In the genomic region with DNA sequence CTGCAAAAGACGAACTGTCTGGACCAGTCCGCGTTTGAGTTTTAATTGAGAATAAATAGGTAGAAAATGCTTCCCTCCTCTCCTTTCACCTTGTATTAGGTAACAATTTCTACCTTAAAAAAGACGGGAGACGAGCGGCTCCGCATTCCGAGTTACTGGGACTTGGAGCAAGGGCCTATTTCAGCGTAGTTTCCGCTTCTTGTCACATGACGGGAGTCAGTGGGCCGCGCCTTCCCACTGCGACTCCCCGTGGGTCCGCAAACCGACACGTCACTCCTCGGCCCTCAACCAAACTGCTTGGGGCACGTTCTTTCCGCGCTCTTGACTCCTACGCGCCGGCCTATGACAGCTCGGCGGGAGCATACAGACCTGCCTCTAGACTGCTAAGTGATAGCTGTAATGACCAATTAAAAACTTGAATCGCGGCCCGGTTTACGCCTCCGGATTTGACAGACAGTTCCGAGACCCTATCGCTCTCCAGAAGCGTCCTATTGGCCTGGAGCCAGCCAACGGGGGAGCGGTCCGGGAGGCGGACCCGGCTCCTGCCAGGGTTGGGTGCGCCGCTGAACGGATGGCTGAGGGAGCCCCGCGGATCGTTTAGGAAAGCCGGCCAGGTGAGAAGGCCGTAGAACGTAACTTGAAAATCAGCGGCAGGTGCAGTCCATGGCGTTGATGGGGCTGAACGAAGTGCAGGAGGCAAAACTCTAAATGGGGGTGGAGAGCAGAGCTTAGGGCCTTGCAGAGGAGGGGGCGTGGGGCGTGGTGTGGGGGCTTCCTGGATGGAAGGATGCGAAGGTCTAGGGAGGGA, we compare ENCODE assay signal across 1 cellular context.
TF ChIP-seq lines count a peak whose summit lies in the region.

A gene (plus strand): TSS at position 548 of the 808 bp plus-strand sequence. CDS start 3,064 bp downstream, outside the sequence.

TF ChIP-seq in K562, 482 proteins besides CTCF, POLR2A, EP300 and RAD21 (continued from another document and continues in another):
- TF ChIP-seq, protein P1, sequence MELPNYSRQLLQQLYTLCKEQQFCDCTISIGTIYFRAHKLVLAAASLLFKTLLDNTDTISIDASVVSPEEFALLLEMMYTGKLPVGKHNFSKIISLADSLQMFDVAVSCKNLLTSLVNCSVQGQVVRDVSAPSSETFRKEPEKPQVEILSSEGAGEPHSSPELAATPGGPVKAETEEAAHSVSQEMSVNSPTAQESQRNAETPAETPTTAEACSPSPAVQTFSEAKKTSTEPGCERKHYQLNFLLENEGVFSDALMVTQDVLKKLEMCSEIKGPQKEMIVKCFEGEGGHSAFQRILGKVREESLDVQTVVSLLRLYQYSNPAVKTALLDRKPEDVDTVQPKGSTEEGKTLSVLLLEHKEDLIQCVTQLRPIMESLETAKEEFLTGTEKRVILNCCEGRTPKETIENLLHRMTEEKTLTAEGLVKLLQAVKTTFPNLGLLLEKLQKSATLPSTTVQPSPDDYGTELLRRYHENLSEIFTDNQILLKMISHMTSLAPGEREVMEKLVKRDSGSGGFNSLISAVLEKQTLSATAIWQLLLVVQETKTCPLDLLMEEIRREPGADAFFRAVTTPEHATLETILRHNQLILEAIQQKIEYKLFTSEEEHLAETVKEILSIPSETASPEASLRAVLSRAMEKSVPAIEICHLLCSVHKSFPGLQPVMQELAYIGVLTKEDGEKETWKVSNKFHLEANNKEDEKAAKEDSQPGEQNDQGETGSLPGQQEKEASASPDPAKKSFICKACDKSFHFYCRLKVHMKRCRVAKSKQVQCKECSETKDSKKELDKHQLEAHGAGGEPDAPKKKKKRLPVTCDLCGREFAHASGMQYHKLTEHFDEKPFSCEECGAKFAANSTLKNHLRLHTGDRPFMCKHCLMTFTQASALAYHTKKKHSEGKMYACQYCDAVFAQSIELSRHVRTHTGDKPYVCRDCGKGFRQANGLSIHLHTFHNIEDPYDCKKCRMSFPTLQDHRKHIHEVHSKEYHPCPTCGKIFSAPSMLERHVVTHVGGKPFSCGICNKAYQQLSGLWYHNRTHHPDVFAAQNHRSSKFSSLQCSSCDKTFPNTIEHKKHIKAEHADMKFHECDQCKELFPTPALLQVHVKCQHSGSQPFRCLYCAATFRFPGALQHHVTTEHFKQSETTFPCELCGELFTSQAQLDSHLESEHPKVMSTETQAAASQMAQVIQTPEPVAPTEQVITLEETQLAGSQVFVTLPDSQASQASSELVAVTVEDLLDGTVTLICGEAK (IDR thresholded peaks at IDR 0.05), result peak; percentile 70
- TF ChIP-seq, protein P1 (CRISPR knock-in tag; IDR thresholded peaks at IDR 0.05), result no peak
- TF ChIP-seq, protein P2, sequence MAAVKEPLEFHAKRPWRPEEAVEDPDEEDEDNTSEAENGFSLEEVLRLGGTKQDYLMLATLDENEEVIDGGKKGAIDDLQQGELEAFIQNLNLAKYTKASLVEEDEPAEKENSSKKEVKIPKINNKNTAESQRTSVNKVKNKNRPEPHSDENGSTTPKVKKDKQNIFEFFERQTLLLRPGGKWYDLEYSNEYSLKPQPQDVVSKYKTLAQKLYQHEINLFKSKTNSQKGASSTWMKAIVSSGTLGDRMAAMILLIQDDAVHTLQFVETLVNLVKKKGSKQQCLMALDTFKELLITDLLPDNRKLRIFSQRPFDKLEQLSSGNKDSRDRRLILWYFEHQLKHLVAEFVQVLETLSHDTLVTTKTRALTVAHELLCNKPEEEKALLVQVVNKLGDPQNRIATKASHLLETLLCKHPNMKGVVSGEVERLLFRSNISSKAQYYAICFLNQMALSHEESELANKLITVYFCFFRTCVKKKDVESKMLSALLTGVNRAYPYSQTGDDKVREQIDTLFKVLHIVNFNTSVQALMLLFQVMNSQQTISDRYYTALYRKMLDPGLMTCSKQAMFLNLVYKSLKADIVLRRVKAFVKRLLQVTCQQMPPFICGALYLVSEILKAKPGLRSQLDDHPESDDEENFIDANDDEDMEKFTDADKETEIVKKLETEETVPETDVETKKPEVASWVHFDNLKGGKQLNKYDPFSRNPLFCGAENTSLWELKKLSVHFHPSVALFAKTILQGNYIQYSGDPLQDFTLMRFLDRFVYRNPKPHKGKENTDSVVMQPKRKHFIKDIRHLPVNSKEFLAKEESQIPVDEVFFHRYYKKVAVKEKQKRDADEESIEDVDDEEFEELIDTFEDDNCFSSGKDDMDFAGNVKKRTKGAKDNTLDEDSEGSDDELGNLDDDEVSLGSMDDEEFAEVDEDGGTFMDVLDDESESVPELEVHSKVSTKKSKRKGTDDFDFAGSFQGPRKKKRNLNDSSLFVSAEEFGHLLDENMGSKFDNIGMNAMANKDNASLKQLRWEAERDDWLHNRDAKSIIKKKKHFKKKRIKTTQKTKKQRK (IDR thresholded peaks at IDR 0.05; ENCODE audit: borderline replicate concordance, low read depth, low read length), result peak; percentile 98
- TF ChIP-seq HNRNPUL1 (IDR thresholded peaks at IDR 0.05; ENCODE audit: low read length), result no peak
- peak; percentile 30; the same call in 1 of the 2 replicates for TF ChIP-seq CTBP1 (IDR thresholded peaks at IDR 0.05; ENCODE audit: borderline replicate concordance)
- no peak for TF ChIP-seq ZNF764 (CRISPR knock-in tag; IDR thresholded peaks at IDR 0.05; ENCODE audit: low read depth)
- TF ChIP-seq HIVEP1 (CRISPR knock-in tag; IDR thresholded peaks at IDR 0.05), result no peak
- TF ChIP-seq, protein P3, sequence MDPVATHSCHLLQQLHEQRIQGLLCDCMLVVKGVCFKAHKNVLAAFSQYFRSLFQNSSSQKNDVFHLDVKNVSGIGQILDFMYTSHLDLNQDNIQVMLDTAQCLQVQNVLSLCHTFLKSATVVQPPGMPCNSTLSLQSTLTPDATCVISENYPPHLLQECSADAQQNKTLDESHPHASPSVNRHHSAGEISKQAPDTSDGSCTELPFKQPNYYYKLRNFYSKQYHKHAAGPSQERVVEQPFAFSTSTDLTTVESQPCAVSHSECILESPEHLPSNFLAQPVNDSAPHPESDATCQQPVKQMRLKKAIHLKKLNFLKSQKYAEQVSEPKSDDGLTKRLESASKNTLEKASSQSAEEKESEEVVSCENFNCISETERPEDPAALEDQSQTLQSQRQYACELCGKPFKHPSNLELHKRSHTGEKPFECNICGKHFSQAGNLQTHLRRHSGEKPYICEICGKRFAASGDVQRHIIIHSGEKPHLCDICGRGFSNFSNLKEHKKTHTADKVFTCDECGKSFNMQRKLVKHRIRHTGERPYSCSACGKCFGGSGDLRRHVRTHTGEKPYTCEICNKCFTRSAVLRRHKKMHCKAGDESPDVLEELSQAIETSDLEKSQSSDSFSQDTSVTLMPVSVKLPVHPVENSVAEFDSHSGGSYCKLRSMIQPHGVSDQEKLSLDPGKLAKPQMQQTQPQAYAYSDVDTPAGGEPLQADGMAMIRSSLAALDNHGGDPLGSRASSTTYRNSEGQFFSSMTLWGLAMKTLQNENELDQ (CRISPR knock-in tag; IDR thresholded peaks at IDR 0.05; ENCODE audit: borderline replicate concordance), result no peak
- TF ChIP-seq, protein P4, sequence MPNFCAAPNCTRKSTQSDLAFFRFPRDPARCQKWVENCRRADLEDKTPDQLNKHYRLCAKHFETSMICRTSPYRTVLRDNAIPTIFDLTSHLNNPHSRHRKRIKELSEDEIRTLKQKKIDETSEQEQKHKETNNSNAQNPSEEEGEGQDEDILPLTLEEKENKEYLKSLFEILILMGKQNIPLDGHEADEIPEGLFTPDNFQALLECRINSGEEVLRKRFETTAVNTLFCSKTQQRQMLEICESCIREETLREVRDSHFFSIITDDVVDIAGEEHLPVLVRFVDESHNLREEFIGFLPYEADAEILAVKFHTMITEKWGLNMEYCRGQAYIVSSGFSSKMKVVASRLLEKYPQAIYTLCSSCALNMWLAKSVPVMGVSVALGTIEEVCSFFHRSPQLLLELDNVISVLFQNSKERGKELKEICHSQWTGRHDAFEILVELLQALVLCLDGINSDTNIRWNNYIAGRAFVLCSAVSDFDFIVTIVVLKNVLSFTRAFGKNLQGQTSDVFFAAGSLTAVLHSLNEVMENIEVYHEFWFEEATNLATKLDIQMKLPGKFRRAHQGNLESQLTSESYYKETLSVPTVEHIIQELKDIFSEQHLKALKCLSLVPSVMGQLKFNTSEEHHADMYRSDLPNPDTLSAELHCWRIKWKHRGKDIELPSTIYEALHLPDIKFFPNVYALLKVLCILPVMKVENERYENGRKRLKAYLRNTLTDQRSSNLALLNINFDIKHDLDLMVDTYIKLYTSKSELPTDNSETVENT (CRISPR knock-in tag; IDR thresholded peaks at IDR 0.05), result 0 out of 2 replicates have a peak, but pooled peaks have one; percentile 51
- no peak for TF ChIP-seq NCOA6 (IDR thresholded peaks at IDR 0.05)
- TF ChIP-seq XRCC5 (IDR thresholded peaks at IDR 0.05; ENCODE audit: low read depth, low read length), result no peak
- TF ChIP-seq ZNF584 (CRISPR knock-in tag; IDR thresholded peaks at IDR 0.05; ENCODE audit: low read depth), result no peak; the same call in 1 of the 2 replicates
- TF ChIP-seq ZNF431 (CRISPR knock-in tag; IDR thresholded peaks at IDR 0.05), result no peak; the same call in 1 of the 2 replicates
- peak; percentile 84 for TF ChIP-seq RBFOX2 (IDR thresholded peaks at IDR 0.05; ENCODE audit: low read depth, low read length)
- TF ChIP-seq, protein P5, sequence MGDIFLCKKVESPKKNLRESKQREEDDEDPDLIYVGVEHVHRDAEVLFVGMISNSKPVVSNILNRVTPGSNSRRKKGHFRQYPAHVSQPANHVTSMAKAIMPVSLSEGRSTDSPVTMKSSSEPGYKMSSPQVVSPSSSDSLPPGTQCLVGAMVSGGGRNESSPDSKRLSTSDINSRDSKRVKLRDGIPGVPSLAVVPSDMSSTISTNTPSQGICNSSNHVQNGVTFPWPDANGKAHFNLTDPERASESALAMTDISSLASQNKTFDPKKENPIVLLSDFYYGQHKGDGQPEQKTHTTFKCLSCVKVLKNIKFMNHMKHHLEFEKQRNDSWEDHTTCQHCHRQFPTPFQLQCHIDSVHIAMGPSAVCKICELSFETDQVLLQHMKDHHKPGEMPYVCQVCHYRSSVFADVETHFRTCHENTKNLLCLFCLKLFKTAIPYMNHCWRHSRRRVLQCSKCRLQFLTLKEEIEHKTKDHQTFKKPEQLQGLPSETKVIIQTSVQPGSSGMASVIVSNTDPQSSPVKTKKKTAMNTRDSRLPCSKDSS (IDR thresholded peaks at IDR 0.05; ENCODE audit: low read depth, partially characterized antibody), result no peak
- no peak for TF ChIP-seq DDX20 (tag; IDR thresholded peaks at IDR 0.05; ENCODE audit: low read depth)
- TF ChIP-seq YY1 (IDR thresholded peaks at IDR 0.05; ENCODE audit: borderline replicate concordance in 1 of 3, control insufficient read depth in 1 of 3, extremely low read depth in 1 of 3, insufficient read depth in 3 of 3, insufficient read length in 1 of 3, insufficient replicate concordance in 2 of 3, low read depth in 1 of 3, low read length in 2 of 3), result peak in 1 of 3 experiments; percentile 16
- TF ChIP-seq HNRNPK (IDR thresholded peaks at IDR 0.05; ENCODE audit: low read depth, low read length, poor library complexity, severe bottlenecking), result no peak
- TF ChIP-seq NFIC (IDR thresholded peaks at IDR 0.05), result peak; percentile 100
- TF ChIP-seq PHF8 (IDR thresholded peaks at IDR 0.05; ENCODE audit: borderline replicate concordance, low read length), result peak; percentile 71; the same call in 1 of the 2 replicates
- no peak; the same call in 1 of the 2 replicates for TF ChIP-seq OTX1 (CRISPR knock-in tag; IDR thresholded peaks at IDR 0.05)
- TF ChIP-seq ZBTB7A (IDR thresholded peaks at IDR 0.05; ENCODE audit: borderline replicate concordance, control insufficient read depth, low read depth, low read length), result peak; percentile 67; the same call in 1 of the 2 replicates
- TF ChIP-seq, protein P6, sequence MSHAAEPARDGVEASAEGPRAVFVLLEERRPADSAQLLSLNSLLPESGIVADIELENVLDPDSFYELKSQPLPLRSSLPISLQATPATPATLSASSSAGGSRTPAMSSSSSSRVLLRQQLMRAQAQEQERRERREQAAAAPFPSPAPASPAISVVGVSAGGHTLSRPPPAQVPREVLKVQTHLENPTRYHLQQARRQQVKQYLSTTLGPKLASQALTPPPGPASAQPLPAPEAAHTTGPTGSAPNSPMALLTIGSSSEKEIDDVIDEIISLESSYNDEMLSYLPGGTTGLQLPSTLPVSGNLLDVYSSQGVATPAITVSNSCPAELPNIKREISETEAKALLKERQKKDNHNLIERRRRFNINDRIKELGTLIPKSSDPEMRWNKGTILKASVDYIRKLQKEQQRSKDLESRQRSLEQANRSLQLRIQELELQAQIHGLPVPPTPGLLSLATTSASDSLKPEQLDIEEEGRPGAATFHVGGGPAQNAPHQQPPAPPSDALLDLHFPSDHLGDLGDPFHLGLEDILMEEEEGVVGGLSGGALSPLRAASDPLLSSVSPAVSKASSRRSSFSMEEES (CRISPR knock-in tag; IDR thresholded peaks at IDR 0.05), result peak; percentile 94
- TF ChIP-seq, protein P7, sequence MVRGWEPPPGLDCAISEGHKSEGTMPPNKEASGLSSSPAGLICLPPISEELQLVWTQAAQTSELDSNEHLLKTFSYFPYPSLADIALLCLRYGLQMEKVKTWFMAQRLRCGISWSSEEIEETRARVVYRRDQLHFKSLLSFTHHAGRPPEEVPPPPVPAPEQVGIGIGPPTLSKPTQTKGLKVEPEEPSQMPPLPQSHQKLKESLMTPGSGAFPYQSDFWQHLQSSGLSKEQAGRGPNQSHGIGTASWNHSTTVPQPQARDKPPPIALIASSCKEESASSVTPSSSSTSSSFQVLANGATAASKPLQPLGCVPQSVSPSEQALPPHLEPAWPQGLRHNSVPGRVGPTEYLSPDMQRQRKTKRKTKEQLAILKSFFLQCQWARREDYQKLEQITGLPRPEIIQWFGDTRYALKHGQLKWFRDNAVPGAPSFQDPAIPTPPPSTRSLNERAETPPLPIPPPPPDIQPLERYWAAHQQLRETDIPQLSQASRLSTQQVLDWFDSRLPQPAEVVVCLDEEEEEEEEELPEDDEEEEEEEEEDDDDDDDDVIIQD (CRISPR knock-in tag; IDR thresholded peaks at IDR 0.05), result no peak
- peak; percentile 97 for TF ChIP-seq ATF7 (IDR thresholded peaks at IDR 0.05)
- no peak for TF ChIP-seq SRSF9 (IDR thresholded peaks at IDR 0.05; ENCODE audit: borderline replicate concordance, low read depth, low read length)
